22 cellular contexts compared by ENCODE assay signal in genomic region chr2:146934921-146935320, GRCh38.
DNase-seq lines count a peak whose midpoint lies in the region; ATAC-seq and TF ChIP-seq lines count a peak whose summit lies in the region.
"Had no signal": no experiment of that assay in that cellular context is flagged by ENCODE, and none has a peak within 500 bp of the region (broad histone marks: within the 10 kb centered on the region; RNA-seq: fewer than 3 reads in every experiment).

No MANE protein-coding gene starts in this region.

- H3K4me1 ChIP-seq in HAP-1 = no peaks in the 10 kb centered on the region
- H3K4me1 ChIP-seq: BE2C had no signal

- no peak overlapping the region for H3K4me3 ChIP-seq in HAP-1
- H3K4me3 ChIP-seq in brain microvascular endothelial cell (ENCODE audit: low read depth, low read length) = no peak overlapping the region
- H3K4me3 ChIP-seq: BLaER1, GM12878 had no signal

- H3K27ac ChIP-seq in brain microvascular endothelial cell = no peak overlapping the region
- H3K27ac ChIP-seq: BLaER1 had no signal

- H3K9me3 ChIP-seq in HAP-1 = no peaks in the 10 kb centered on the region
- H3K9me3 ChIP-seq: BE2C had no signal

- in situ Hi-C loops in HAP-1 (cut with MboI; ENCODE audit: low sequenced_read_pairs) = no loop called here
- in situ Hi-C loops in brain microvascular endothelial cell (cut with HindIII; ENCODE audit: low pct_ligation_motif_present, low sequenced_read_pairs) = no loop called here

- H3K27me3 ChIP-seq in HAP-1 (ENCODE audit: low read depth) = no peaks in the 10 kb centered on the region
- no peaks in the 10 kb centered on the region for H3K27me3 ChIP-seq in brain microvascular endothelial cell (replicated peaks)
- H3K27me3 ChIP-seq: BE2C, BLaER1 had no signal

- no peak for TF ChIP-seq CTCF in brain microvascular endothelial cell (IDR thresholded peaks at IDR 0.05; ENCODE audit: low read depth, low read length, missing control alignments)

- ATAC-seq in GM21737 (IDR thresholded peaks at IDR 0.05; ENCODE audit: unreplicated experiment) = no peak
- ATAC-seq: GM12878 had no signal

- H3K36me3 ChIP-seq in HAP-1 (replicated peaks) (no peaks in the 10 kb centered on the region), brain microvascular endothelial cell (replicated peaks) (no peaks in the 10 kb centered on the region)
- H3K36me3 ChIP-seq: BE2C, BLaER1 had no signal

- DNase-seq in amniotic epithelial cell (ENCODE audit: low read depth) = peak; percentile 90
- DNase-seq in iris pigment epithelial cell (ENCODE audit: low read depth) = peak; percentile 12
- DNase-seq in HAP-1 (ENCODE audit: low spot score in 2 of 2) = no peak
- DNase-seq in brain microvascular endothelial cell = no peak
- DNase-seq: 8988T; ACHN; BE2C; C1 segment of cervical spinal cord; CD4-positive, alpha-beta memory T cell; CD4-positive, CD25-positive, alpha-beta regulatory T cell; CD8-positive, alpha-beta memory T cell; COR-L47; DMS 273 treated with DMSO at 0.1 percent for 48 hours; DMS153; DMS53; DMS79; DND-41; EL; GDM1 had no signal

Comparison
In these comparisons a context has a peak if more than half of its experiments do, and no peak if none do; other contexts are left out.
1. DNase-seq: peak in amniotic epithelial cell (single experiment) and iris pigment epithelial cell (single experiment); none in HAP-1 (0 of 2) and brain microvascular endothelial cell (single experiment).